Comparison of ENCODE assay signal across 8 cellular contexts in the genomic region with DNA sequence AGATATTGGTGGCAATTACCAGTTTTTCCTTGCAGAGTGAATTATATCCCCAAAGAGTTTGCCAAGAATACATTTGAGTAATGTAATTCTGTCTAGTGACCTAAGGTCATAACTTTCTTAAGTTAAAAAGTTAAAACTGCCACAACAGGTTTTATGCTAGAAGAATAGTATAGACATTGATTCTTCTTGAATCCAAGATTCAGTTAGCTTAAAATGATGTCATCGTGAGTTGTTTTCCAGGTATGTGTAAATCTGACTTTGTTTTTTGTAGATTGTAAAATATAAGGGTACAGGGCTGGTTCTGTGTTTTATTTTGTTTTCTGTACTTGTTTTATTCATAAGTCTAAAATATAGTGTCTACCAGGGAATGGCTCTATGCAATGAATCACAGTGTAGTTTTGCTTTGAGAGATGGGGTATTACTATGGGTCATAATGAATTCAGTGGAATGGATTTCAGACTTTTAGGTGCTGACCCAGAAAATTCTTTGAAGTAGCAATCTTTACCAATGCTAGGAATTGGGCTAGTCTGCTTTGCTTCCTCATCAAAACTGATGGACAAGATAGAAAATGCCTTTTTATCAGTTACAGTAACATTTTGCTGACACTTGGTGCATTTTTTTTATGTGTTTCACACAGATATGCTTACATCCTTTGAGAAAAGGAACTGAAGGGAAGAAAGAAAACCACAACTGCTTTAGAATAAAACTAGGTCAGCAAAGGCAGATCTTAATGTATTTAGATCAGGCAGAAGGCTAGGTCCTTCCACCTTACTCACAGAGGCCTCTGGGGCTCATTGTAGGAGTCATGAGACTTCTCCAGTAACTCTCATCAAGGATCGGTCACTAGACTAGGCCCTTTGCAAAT. TPM values are rescaled to one million over a fixed set of nuclear protein-coding genes. Genes with fewer than 3 reads are reported as not detected.
DNase-seq lines count a peak whose midpoint lies in the region; ATAC-seq lines count a peak whose summit lies in the region.

No MANE protein-coding gene starts in this region.

- H3K14ac ChIP-seq in mesenchymal stem cell (ENCODE audit: low read length in 2 of 2) = no peak overlapping the region

- no peak overlapping the region for H2BK12ac ChIP-seq in mesenchymal stem cell (ENCODE audit: low read length in 2 of 2)

- peak overlapping the region; percentile 42 for H3K27ac ChIP-seq in mesenchymal stem cell (ENCODE audit: low read length, poor library complexity, severe bottlenecking)

- DNase-seq in activated CD4-positive, alpha-beta T cell treated with anti-CD3 and anti-CD28 coated beads for 48 hours = peak; percentile 32
- DNase-seq in activated CD4-positive, alpha-beta T cell treated with anti-CD3 and anti-CD28 coated beads, Interleukin-2, amount 50 U/mL, for 1 hour = no peak
- DNase-seq in RPMI8226 = peak; percentile 83
- DNase-seq in mesenchymal stem cell = peak; percentile 51
- DNase-seq in putamen (ENCODE audit: low spot score) = no peak
- DNase-seq in NCI-H2196 treated with DMSO at 0.1 percent for 48 hours (lab: John Stamatoyannopoulos, UW; ENCODE audit: unreplicated experiment) = no peak
- no peak for DNase-seq in activated CD8-positive, alpha-beta memory T cell treated with anti-CD3 and anti-CD28 coated beads for 24 hours

- H2AFZ ChIP-seq in mesenchymal stem cell (ENCODE audit: low read depth, low read length) = no peak overlapping the region

- H3K4me2 ChIP-seq in mesenchymal stem cell (ENCODE audit: low read length, poor library complexity, severe bottlenecking) = no peak overlapping the region

- H2AK5ac ChIP-seq in mesenchymal stem cell (ENCODE audit: low read length, severe bottlenecking) = no peak overlapping the region

- H3K36me3 ChIP-seq in mesenchymal stem cell (ENCODE audit: control insufficient read depth in 1 of 2, insufficient read depth in 2 of 2, low read depth in 1 of 2, low read length in 2 of 2) = no peaks in the 10 kb centered on the region

- H2BK120ac ChIP-seq in mesenchymal stem cell (ENCODE audit: low read depth, low read length) = no peak overlapping the region

- H3K23ac ChIP-seq in mesenchymal stem cell (ENCODE audit: low read length in 2 of 2) = no peak overlapping the region

- ATAC-seq in HG02938 (IDR thresholded peaks at IDR 0.05; ENCODE audit: unreplicated experiment) = peak; percentile 35

- no peak overlapping the region for H3K4me3 ChIP-seq in mesenchymal stem cell (ENCODE audit: insufficient read depth in 1 of 2, low read depth in 1 of 2, low read length in 2 of 2)

- 89% methylated on average over 2 of the region's 2 CpGs for WGBS in mesenchymal stem cell

- H3K27me3 ChIP-seq in mesenchymal stem cell (ENCODE audit: control insufficient read depth in 1 of 2, insufficient read depth in 1 of 2, low read length in 2 of 2) = no peaks in the 10 kb centered on the region

- no peak overlapping the region for H2BK15ac ChIP-seq in mesenchymal stem cell (ENCODE audit: low read depth, poor library complexity, severe bottlenecking)

- peaks cover 28% of the 10 kb centered on the region for H3K79me1 ChIP-seq in mesenchymal stem cell (replicated peaks; ENCODE audit: low read length, poor library complexity, severe bottlenecking)

- peaks cover 8% of the 10 kb centered on the region for H3K4me1 ChIP-seq in mesenchymal stem cell (ENCODE audit: control insufficient read depth, insufficient read depth, low read depth, low read length)

- H4K91ac ChIP-seq in mesenchymal stem cell (ENCODE audit: low read length) = no peak overlapping the region

- no peak overlapping the region for H2BK5ac ChIP-seq in mesenchymal stem cell (ENCODE audit: low read depth, low read length, poor library complexity, severe bottlenecking)

- H3K9me3 ChIP-seq in mesenchymal stem cell (ENCODE audit: control insufficient read depth, low read length) = peaks cover 6% of the 10 kb centered on the region

- H3K18ac ChIP-seq in mesenchymal stem cell (ENCODE audit: low read depth in 1 of 2, low read length in 2 of 2) = no peak overlapping the region

- H4K8ac ChIP-seq in mesenchymal stem cell (ENCODE audit: low read length) = no peak overlapping the region

- H3K4ac ChIP-seq in mesenchymal stem cell (ENCODE audit: low read depth in 1 of 2, low read length in 2 of 2) = no peak overlapping the region

- H3K9ac ChIP-seq in mesenchymal stem cell (ENCODE audit: low read length) = no peak overlapping the region

RNA-seq across cellular contexts. Expression of a gene that starts 20.8 kb away (rescaled TPM):
- 75.8 TPM for polyA plus RNA-seq in mesenchymal stem cell (2013, experiment 1 of 2)
- 73.2 TPM for polyA plus RNA-seq in mesenchymal stem cell (2013, experiment 2 of 2)

Comparison
In these comparisons a context has a peak if more than half of its experiments do, and no peak if none do; other contexts are left out.
1. DNase-seq: peak in activated CD4-positive, alpha-beta T cell treated with anti-CD3 and anti-CD28 coated beads for 48 hours (single experiment), RPMI8226 (single experiment) and mesenchymal stem cell (single experiment); none in activated CD4-positive, alpha-beta T cell treated with anti-CD3 and anti-CD28 coated beads, Interleukin-2, amount 50 U/mL, for 1 hour (single experiment), putamen (single experiment), NCI-H2196 treated with DMSO at 0.1 percent for 48 hours (single experiment) and activated CD8-positive, alpha-beta memory T cell treated with anti-CD3 and anti-CD28 coated beads for 24 hours (single experiment).